In the genomic region with DNA sequence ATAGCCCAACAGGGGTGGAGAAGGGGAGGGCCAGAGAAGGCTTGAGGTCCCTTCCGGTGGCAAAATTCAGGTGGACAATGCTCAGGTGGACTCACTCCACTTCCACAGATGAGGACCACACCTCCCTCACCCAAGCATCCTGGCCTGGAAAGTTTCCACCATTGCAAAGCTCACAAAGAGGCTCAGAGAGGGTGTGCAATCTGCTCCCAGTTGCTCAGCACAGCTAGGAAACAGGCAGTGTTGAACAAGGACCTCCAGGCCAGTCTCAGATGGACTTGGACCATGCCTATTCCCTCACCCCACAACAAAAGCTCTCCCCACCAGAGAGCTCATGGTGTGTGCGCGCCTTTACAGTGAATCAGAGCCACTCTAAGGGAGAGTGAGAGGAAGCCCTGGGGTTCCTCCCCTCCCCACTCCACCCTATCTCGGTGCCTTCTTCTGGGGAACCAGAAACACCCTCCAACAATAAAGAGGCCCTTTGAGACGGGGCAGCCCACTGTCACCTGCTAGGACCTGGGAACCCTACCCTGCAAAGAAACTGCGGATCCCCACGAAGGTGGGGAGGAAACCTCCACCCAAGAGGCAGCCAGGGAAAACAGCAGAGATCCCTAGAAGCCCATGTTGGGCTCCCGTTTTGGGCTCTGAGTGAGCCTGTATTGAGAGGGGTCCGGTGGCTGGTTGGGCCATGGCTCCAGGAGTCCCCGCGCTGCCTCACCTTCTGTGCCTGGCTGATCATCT, we compare ENCODE assay signal across 10 cellular contexts. TPM values are rescaled to one million over a fixed set of nuclear protein-coding genes. Genes with fewer than 3 reads are reported as not detected.
DNase-seq lines count a peak whose midpoint lies in the region; ATAC-seq and TF ChIP-seq lines count a peak whose summit lies in the region.
"Had no signal": no experiment of that assay in that cellular context is flagged by ENCODE, and none has a peak within 500 bp of the region (broad histone marks: within the 10 kb centered on the region; RNA-seq: fewer than 3 reads in every experiment).

No MANE protein-coding gene starts in this region.

- no peak for TF ChIP-seq CTCF in chondrocyte (IDR thresholded peaks at IDR 0.05)

- H3K4me1 Mint-ChIP-seq in CD4-positive, CD25-positive, alpha-beta regulatory T cell, result peaks cover 0 to 41% (median 24%) of the 10 kb centered on the region in 4 donors
- H3K4me1 Mint-ChIP-seq in chondrocyte (ENCODE audit: low read depth), result peaks cover 15% of the 10 kb centered on the region

- peaks cover 7% of the 10 kb centered on the region for H3K36me3 ChIP-seq in CD4-positive, CD25-positive, alpha-beta regulatory T cell (ENCODE audit: control insufficient read depth, insufficient read depth, low read length)
- peaks cover 52% of the 10 kb centered on the region for H3K36me3 ChIP-seq in NT2/D1 (ENCODE audit: insufficient read depth, insufficient read length, low read length)
- no peaks in the 10 kb centered on the region for H3K36me3 ChIP-seq in muscle layer of duodenum (ENCODE audit: control insufficient read depth in 1 of 2, insufficient read depth in 2 of 2, low read length in 2 of 2)

- no peaks in the 10 kb centered on the region for H3K9me3 ChIP-seq in CD4-positive, CD25-positive, alpha-beta regulatory T cell (ENCODE audit: control insufficient read depth in 2 of 2, low read length in 2 of 2)
- H3K9me3 ChIP-seq in NT2/D1 (ENCODE audit: insufficient read depth, low read length) (peaks cover 7% of the 10 kb centered on the region; the same call in 1 of the 2 replicates), muscle layer of duodenum (ENCODE audit: control insufficient read depth in 1 of 2, low read length in 2 of 2) (peaks cover 0 to 2% of the 10 kb centered on the region in 2 donors)

- H3K36me3 Mint-ChIP-seq in CD4-positive, CD25-positive, alpha-beta regulatory T cell, result no peaks in the 10 kb centered on the region
- no peaks in the 10 kb centered on the region for H3K36me3 Mint-ChIP-seq in chondrocyte (ENCODE audit: low read depth)

- H3K4me3 ChIP-seq in CD4-positive, CD25-positive, alpha-beta regulatory T cell (ENCODE audit: low read depth, low read length), result peak overlapping the region; percentile 54
- H3K4me3 ChIP-seq in NT2/D1 (ENCODE audit: insufficient read length, low read depth) (peak overlapping the region; percentile 55), muscle layer of duodenum (ENCODE audit: low read depth in 1 of 2, low read length in 2 of 2) (peak overlapping the region; percentile 33 to 67)

- no peaks in the 10 kb centered on the region for H3K27me3 Mint-ChIP-seq in CD4-positive, CD25-positive, alpha-beta regulatory T cell
- no peaks in the 10 kb centered on the region for H3K27me3 Mint-ChIP-seq in chondrocyte (ENCODE audit: low read depth)

- peak; percentile 22 to 23 for ATAC-seq in CD4-positive, CD25-positive, alpha-beta regulatory T cell (ENCODE audit: low read depth in 2 of 2)

- H3K4me1 ChIP-seq in CD4-positive, CD25-positive, alpha-beta regulatory T cell (ENCODE audit: control insufficient read depth, insufficient read depth, low read length, poor library complexity, severe bottlenecking), result peaks cover 42% of the 10 kb centered on the region
- H3K4me1 ChIP-seq in NT2/D1 (ENCODE audit: insufficient read depth, insufficient read length) (peaks cover 33% of the 10 kb centered on the region), muscle layer of duodenum (ENCODE audit: control insufficient read depth in 1 of 2, insufficient read depth in 2 of 2, low read length in 2 of 2) (no peaks in the 10 kb centered on the region)

- peak overlapping the region in 2 of 3 donors; percentile 59 to 68 for H3K27ac Mint-ChIP-seq in CD4-positive, CD25-positive, alpha-beta regulatory T cell
- no peak overlapping the region for H3K27ac Mint-ChIP-seq in chondrocyte (ENCODE audit: unreplicated experiment)

- no peaks in the 10 kb centered on the region for H3K27me3 ChIP-seq in CD4-positive, CD25-positive, alpha-beta regulatory T cell (ENCODE audit: control insufficient read depth, insufficient read depth, low read length)
- H3K27me3 ChIP-seq in NT2/D1 (ENCODE audit: insufficient read depth, insufficient read length) (no peaks in the 10 kb centered on the region), muscle layer of duodenum (ENCODE audit: low read depth, low read length) (no peaks in the 10 kb centered on the region)

- H3K4me3 Mint-ChIP-seq in CD4-positive, CD25-positive, alpha-beta regulatory T cell, result peak overlapping the region; percentile 75 to 93 (median 91)
- peak overlapping the region; percentile 42 for H3K4me3 Mint-ChIP-seq in chondrocyte (ENCODE audit: unreplicated experiment)

- peak overlapping the region; percentile 27 for H3K27ac ChIP-seq in CD4-positive, CD25-positive, alpha-beta regulatory T cell (ENCODE audit: insufficient read depth, low read length, poor library complexity, severe bottlenecking)
- H3K27ac ChIP-seq in muscle layer of duodenum (ENCODE audit: low read length), result no peak overlapping the region

- peak overlapping the region; percentile 75 for H3K9ac ChIP-seq in NT2/D1 (ENCODE audit: insufficient read length, low read depth)

- no peaks in the 10 kb centered on the region for H3K9me3 Mint-ChIP-seq in CD4-positive, CD25-positive, alpha-beta regulatory T cell
- peaks cover 4% of the 10 kb centered on the region for H3K9me3 Mint-ChIP-seq in chondrocyte (ENCODE audit: low read depth)

- peak in 1 of 3 donors; percentile 57 for DNase-seq in CD4-positive, CD25-positive, alpha-beta regulatory T cell
- no peak for DNase-seq in NT2/D1 (ENCODE audit: low read depth, low spot score)
- DNase-seq in chondrocyte (ENCODE audit: low spot score), result no peak
- DNase-seq in SIG-M5 (lab: John Stamatoyannopoulos, UW), result no peak
- no peak for DNase-seq in NCI-H82 treated with DMSO at 0.1 percent for 48 hours (lab: John Stamatoyannopoulos, UW; ENCODE audit: unreplicated experiment)
- DNase-seq in mesenteric fat pad (ENCODE audit: low spot score), result no peak
- no peak for DNase-seq in NK-92 treated with Interleukin-12 subunit alpha and Interleukin-12 subunit beta, amount 100 ng/mL, for 24 hours (lab: John Stamatoyannopoulos, UW)
- DNase-seq: occipital lobe had no signal

RNA-seq across cellular contexts. Expression of a gene that starts 1.6 kb away (rescaled TPM):
- total RNA-seq in CD4-positive, CD25-positive, alpha-beta regulatory T cell, result 10.7 TPM
- 1 to 10 TPM; 3.7 to 6.2 (median 5.3) TPM for polyA plus RNA-seq in CD4-positive, CD25-positive, alpha-beta regulatory T cell
- total RNA-seq in chondrocyte (3.4 to 9.4 TPM (median 8.2 TPM) in 3 replicates), mesenteric fat pad (8.9 TPM)

RNA-seq across cellular contexts. Expression of a gene that starts 43.8 kb away (rescaled TPM):
- 34.5 TPM for total RNA-seq in CD4-positive, CD25-positive, alpha-beta regulatory T cell
- 10 to 100 TPM; 52.2 to 77.5 (median 62.6) TPM for polyA plus RNA-seq in CD4-positive, CD25-positive, alpha-beta regulatory T cell
- total RNA-seq in chondrocyte, result 0.13 to 0.35 TPM in 2 of 3 replicates, not detected in the other
- 5.9 TPM for total RNA-seq in mesenteric fat pad
- total RNA-seq: LHCN-M2 had no signal

RNA-seq across cellular contexts. Expression of a gene that starts 51.0 kb away (rescaled TPM):
- total RNA-seq in CD4-positive, CD25-positive, alpha-beta regulatory T cell, result not detected
- under 1 TPM; 0.05 to 0.23 (median 0.16) TPM for polyA plus RNA-seq in CD4-positive, CD25-positive, alpha-beta regulatory T cell
- total RNA-seq in chondrocyte, result not detected in 3 replicates
- total RNA-seq in mesenteric fat pad, result not detected
- total RNA-seq: LHCN-M2, occipital lobe had no signal
